28 cellular contexts compared by ENCODE assay signal in the genomic region with DNA sequence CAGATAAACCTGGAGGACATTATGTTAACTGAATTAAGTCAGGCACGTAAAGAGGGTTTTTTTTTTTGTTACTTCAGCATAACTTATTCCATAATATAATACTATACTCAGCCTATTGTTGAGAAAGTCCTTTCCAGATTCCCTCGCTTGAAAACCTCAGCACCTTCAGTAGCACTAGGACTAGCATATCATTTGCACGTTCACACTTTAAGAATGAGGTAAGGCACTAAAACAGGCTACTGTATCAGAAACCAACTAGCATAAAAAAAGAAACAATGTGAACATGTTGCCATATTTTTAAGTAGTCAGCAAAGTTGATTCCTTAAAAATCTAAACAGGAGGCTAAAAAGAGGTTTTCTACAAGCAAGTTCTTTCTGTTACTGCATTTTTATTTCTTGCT.
"Had no signal": no experiment of that assay in that cellular context is flagged by ENCODE, and none has a peak within 500 bp of the region (broad histone marks: within the 10 kb centered on the region; RNA-seq: fewer than 3 reads in every experiment).

No MANE protein-coding gene starts in this region.

- H3K36me3 ChIP-seq: adrenal gland had no signal

- H3K4me1 ChIP-seq: adrenal gland, body of pancreas had no signal

- H3K27ac ChIP-seq: adrenal gland, body of pancreas, coronary artery had no signal

- H3K4me3 ChIP-seq: adrenal gland, body of pancreas, coronary artery, dorsolateral prefrontal cortex had no signal

- ATAC-seq: activated CD4-positive, alpha-beta T cell treated with anti-CD3 and anti-CD28 coated beads for 36 hours; activated CD8-positive, alpha-beta memory T cell treated with anti-CD3 and anti-CD28 coated beads, Interleukin-2, amount 10 ng/mL, durations not matched to agents 7 days and 5 days; activated CD8-positive, alpha-beta T cell treated with anti-CD3 and anti-CD28 coated beads, Interleukin-2, amount 10 ng/mL, durations not matched to agents 7 days and 5 days; activated naive CD8-positive, alpha-beta T cell treated with anti-CD3 and anti-CD28 coated beads, Interleukin-2, amount 50 U/mL, for 24 hours; body of pancreas; esophagus mucosa; T-helper 17 cell had no signal

- H3K9me3 ChIP-seq: adrenal gland, body of pancreas had no signal

- H3K27me3 ChIP-seq: adrenal gland, body of pancreas, dorsolateral prefrontal cortex had no signal

- DNase-seq: activated CD4-positive, alpha-beta memory T cell treated with anti-CD3 and anti-CD28 coated beads for 36 hours; activated CD4-positive, alpha-beta T cell treated with anti-CD3 and anti-CD28 coated beads for 36 hours; activated CD4-positive, alpha-beta T cell treated with anti-CD3 and anti-CD28 coated beads, Interleukin-2, amount 10 ng/mL, durations not matched to agents 24 days and 14 days; activated CD4-positive, CD25-positive, alpha-beta regulatory T cell; activated CD4-positive, CD25-positive, alpha-beta regulatory T cell treated with anti-CD3 and anti-CD28 coated beads, Interleukin-2, amount 50 U/mL, for 72 hours; activated CD8-positive, alpha-beta memory T cell treated with anti-CD3 and anti-CD28 coated beads, Interleukin-2, amount 10 ng/mL, durations not matched to agents 7 days and 5 days; activated CD8-positive, alpha-beta memory T cell treated with anti-CD3 and anti-CD28 coated beads, Interleukin-2, amount 50 U/mL, for 4 hours; activated CD8-positive, alpha-beta T cell treated with anti-CD3 and anti-CD28 coated beads, Interleukin-2, amount 10 ng/mL, durations not matched to agents 7 days and 5 days; activated effector memory CD4-positive, alpha-beta T cell treated with anti-CD3 and anti-CD28 coated beads, Interleukin-2, amount 50 U/mL, for 16 hours; activated naive CD4-positive, alpha-beta T cell treated with anti-CD3 and anti-CD28 coated beads for 36 hours; activated naive CD8-positive, alpha-beta T cell treated with anti-CD3 and anti-CD28 coated beads for 36 hours; activated naive CD8-positive, alpha-beta T cell treated with anti-CD3 and anti-CD28 coated beads, Interleukin-2, amount 50 U/mL, for 24 hours; activated T-cell treated with anti-CD3 and anti-CD28 coated beads, Interleukin-2, amount 50 U/mL, for 1 hour; activated T-cell treated with anti-CD3 and anti-CD28 coated beads, Interleukin-2, amount 50 U/mL, for 48 hours; adrenal gland; amygdala; aorta; body of pancreas; central memory CD4-positive, alpha-beta T cell; dorsolateral prefrontal cortex; effector memory CD4-positive, alpha-beta T cell; endodermal cell; foreskin fibroblast; T-helper 1 cell; T-helper 17 cell; T1000 had no signal
